In the genomic region with DNA sequence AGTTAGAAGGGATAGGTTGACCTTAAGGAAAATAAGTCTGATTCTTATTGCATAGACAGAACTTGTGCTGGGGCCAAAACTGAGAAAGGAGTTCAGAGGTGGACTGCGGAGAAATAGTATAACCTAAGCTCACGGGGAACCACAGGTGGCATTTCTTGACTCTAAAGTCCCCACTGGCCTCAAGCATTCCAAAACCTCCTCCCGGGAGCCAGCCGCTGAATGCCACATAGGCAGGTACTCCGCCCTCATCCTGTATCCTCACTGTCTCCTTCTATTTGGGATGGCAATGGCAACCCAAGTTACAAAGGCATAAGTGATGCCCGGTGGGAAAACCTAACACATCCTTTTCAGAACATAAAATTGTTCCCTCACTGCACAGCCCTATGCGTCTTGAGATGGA, we compare ENCODE assay signal across 32 cellular contexts.
"Had no signal": no experiment of that assay in that cellular context is flagged by ENCODE, and none has a peak within 500 bp of the region (broad histone marks: within the 10 kb centered on the region; RNA-seq: fewer than 3 reads in every experiment).

No MANE protein-coding gene starts in this region.

- DNase-seq: activated CD4-positive, alpha-beta memory T cell treated with anti-CD3 and anti-CD28 coated beads for 36 hours; activated CD4-positive, alpha-beta T cell treated with anti-CD3 and anti-CD28 coated beads for 4 hours; activated CD4-positive, alpha-beta T cell treated with anti-CD3 and anti-CD28 coated beads, Interleukin-2, amount 50 U/mL, for 1 hour; activated CD8-positive, alpha-beta memory T cell treated with anti-CD3 and anti-CD28 coated beads, Interleukin-2, amount 50 U/mL, for 4 hours; activated gamma-delta T cell treated with Interleukin-2 at 50 U/mL for 16 hours; activated naive CD4-positive, alpha-beta T cell treated with anti-CD3 and anti-CD28 coated beads for 36 hours; activated T-cell treated with anti-CD3 and anti-CD28 coated beads for 4 hours; activated T-cell treated with anti-CD3 and anti-CD28 coated beads, Interleukin-2, amount 50 U/mL, for 4 hours; adrenal gland; body of pancreas; MM.1S; NCI-H1105; NCI-H1436; NCI-H1694 treated with DMSO at 0.1 percent for 48 hours; NCI-H2029; NCI-H2171; NCI-H510A; NCI-H526; NCI-H748 treated with DMSO at 0.1 percent for 48 hours; NK-92 treated with Interleukin-12 subunit alpha and Interleukin-12 subunit beta, amount 100 ng/mL, for 24 hours; PC-3; Peyer's patch; RPMI8226; SHP77 treated with DMSO at 0.1 percent for 48 hours had no signal

- H3K9me3 ChIP-seq: adrenal gland, body of pancreas, breast epithelium, Peyer's patch, SJSA1, SK-N-SH had no signal

- H3K9me3 Mint-ChIP-seq: activated CD4-positive, alpha-beta memory T cell treated with anti-CD3 and anti-CD28 coated beads for 36 hours; activated naive CD4-positive, alpha-beta T cell treated with anti-CD3 and anti-CD28 coated beads for 36 hours; activated naive CD4-positive, alpha-beta T cell treated with anti-CD3 and anti-CD28 coated beads, Interleukin-2, amount 50 U/mL, for 72 hours; activated T-cell treated with anti-CD3 and anti-CD28 coated beads, Interleukin-2, amount 50 U/mL, for 4 hours; activated T-helper 1 cell treated with anti-CD3 and anti-CD28 coated beads, Interleukin-12 subunit alpha, Interleukin-12 subunit beta, Interleukin-2, Interleukin-4 antibody, amounts not matched to agents 30 ng/mL and 10 ng/mL and 1 ng/mL, durations not matched to agents 14 hours and 24 hours and 36 hours; T-helper 1 cell treated with Interleukin-12 subunit alpha and Interleukin-12 subunit beta and Interleukin-4 antibody, amounts not matched to agents 30 μg/mL and 1 μg/mL, for 36 hours; T-helper 2 cell treated with Interferon-gamma antibody and Interleukin-4, amounts not matched to agents 5 μg/mL and 100 μg/mL, for 36 hours had no signal

- H3K36me3 Mint-ChIP-seq: activated CD4-positive, alpha-beta memory T cell treated with anti-CD3 and anti-CD28 coated beads for 36 hours; activated naive CD4-positive, alpha-beta T cell treated with anti-CD3 and anti-CD28 coated beads, Interleukin-2, amount 50 U/mL, for 72 hours had no signal

- H3K36me3 ChIP-seq: adrenal gland, breast epithelium, Peyer's patch, SJSA1 had no signal

- H3K4me2 ChIP-seq: KMS-11, SK-N-SH had no signal

- H3K27me3 ChIP-seq: body of pancreas, breast epithelium, Peyer's patch had no signal

- H3K4me1 ChIP-seq: adrenal gland, breast epithelium, Peyer's patch, SJSA1 had no signal

- H3K4me3 ChIP-seq: adrenal gland, body of pancreas, breast epithelium, Peyer's patch, SJSA1 had no signal

- H3K27ac Mint-ChIP-seq: activated CD4-positive, alpha-beta memory T cell treated with anti-CD3 and anti-CD28 coated beads for 36 hours; activated naive CD4-positive, alpha-beta T cell treated with anti-CD3 and anti-CD28 coated beads for 36 hours; activated naive CD4-positive, alpha-beta T cell treated with anti-CD3 and anti-CD28 coated beads, Interleukin-2, amount 50 U/mL, for 72 hours; activated T-helper 1 cell treated with anti-CD3 and anti-CD28 coated beads, Interleukin-12 subunit alpha, Interleukin-12 subunit beta, Interleukin-2, Interleukin-4 antibody, amounts not matched to agents 30 ng/mL and 10 ng/mL and 1 ng/mL, durations not matched to agents 14 hours and 24 hours and 36 hours; T-helper 1 cell treated with Interleukin-12 subunit alpha and Interleukin-12 subunit beta and Interleukin-4 antibody, amounts not matched to agents 30 μg/mL and 1 μg/mL, for 36 hours; T-helper 2 cell treated with Interferon-gamma antibody and Interleukin-4, amounts not matched to agents 5 μg/mL and 100 μg/mL, for 36 hours had no signal

- H3K4me3 Mint-ChIP-seq: activated CD4-positive, alpha-beta memory T cell treated with anti-CD3 and anti-CD28 coated beads for 36 hours; activated naive CD4-positive, alpha-beta T cell treated with anti-CD3 and anti-CD28 coated beads for 36 hours; activated T-cell treated with anti-CD3 and anti-CD28 coated beads, Interleukin-2, amount 50 U/mL, for 4 hours; activated T-helper 1 cell treated with anti-CD3 and anti-CD28 coated beads, Interleukin-12 subunit alpha, Interleukin-12 subunit beta, Interleukin-2, Interleukin-4 antibody, amounts not matched to agents 30 ng/mL and 10 ng/mL and 1 ng/mL, durations not matched to agents 14 hours and 24 hours and 36 hours; T-helper 1 cell treated with Interleukin-12 subunit alpha and Interleukin-12 subunit beta and Interleukin-4 antibody, amounts not matched to agents 30 μg/mL and 1 μg/mL, for 36 hours; T-helper 2 cell treated with Interferon-gamma antibody and Interleukin-4, amounts not matched to agents 5 μg/mL and 100 μg/mL, for 36 hours had no signal

- H3K9ac ChIP-seq: KMS-11, SK-N-SH had no signal

- H3K27ac ChIP-seq: adrenal gland, body of pancreas, breast epithelium, KMS-11, Peyer's patch, SJSA1 had no signal
